ENCODE assay signal across 12 cellular contexts in genomic region chr19:14112809-14113385, GRCh38. TPM values are rescaled to one million over a fixed set of nuclear protein-coding genes. Genes with fewer than 3 reads are reported as not detected.
DNase-seq lines count a peak whose midpoint lies in the region; ATAC-seq and TF ChIP-seq lines count a peak whose summit lies in the region.
"Had no signal": no experiment of that assay in that cellular context is flagged by ENCODE, and none has a peak within 500 bp of the region (broad histone marks: within the 10 kb centered on the region; RNA-seq: fewer than 3 reads in every experiment).

No MANE protein-coding gene starts in this region.

- H3K27me3 ChIP-seq in sigmoid colon: no peaks in the 10 kb centered on the region

- no peak for TF ChIP-seq EP300 in sigmoid colon (IDR thresholded peaks at IDR 0.05)

- 61 to 63% methylated on average over 12 of the region's 12 CpGs for WGBS in sigmoid colon, 2 donors

- TF ChIP-seq POLR2A in sigmoid colon (IDR thresholded peaks at IDR 0.05): no peak

- H3K9me3 ChIP-seq in sigmoid colon: no peaks in the 10 kb centered on the region
- no peaks in the 10 kb centered on the region for H3K9me3 ChIP-seq in mucosa of descending colon

- no peaks in the 10 kb centered on the region for H3K9me3 Mint-ChIP-seq in activated naive CD4-positive, alpha-beta T cell treated with anti-CD3 and anti-CD28 coated beads, Interleukin-2, amount 50 U/mL, for 72 hours
- H3K9me3 Mint-ChIP-seq: activated T-cell treated with anti-CD3 and anti-CD28 coated beads, Interleukin-2, amount 50 U/mL, for 72 hours; stimulated activated naive CD8-positive, alpha-beta T cell treated with anti-CD3 and anti-CD28 coated beads, Interleukin-15, Interleukin-2, amounts not matched to agents 100 ng/mL and 50 ng/mL, for 24 hours had no signal

- no peaks in the 10 kb centered on the region for H3K36me3 ChIP-seq in sigmoid colon
- H3K36me3 ChIP-seq in mucosa of descending colon (ENCODE audit: low read depth): no peaks in the 10 kb centered on the region

- no peak for ATAC-seq in activated naive CD4-positive, alpha-beta T cell treated with anti-CD3 and anti-CD28 coated beads, Interleukin-2, amount 50 U/mL, for 72 hours
- ATAC-seq in mucosa of descending colon (no peak), GM21515 (IDR thresholded peaks at IDR 0.05; ENCODE audit: unreplicated experiment) (no peak)
- ATAC-seq: activated T-cell treated with anti-CD3 and anti-CD28 coated beads, Interleukin-2, amount 50 U/mL, for 72 hours had no signal

- H3K36me3 Mint-ChIP-seq in activated naive CD4-positive, alpha-beta T cell treated with anti-CD3 and anti-CD28 coated beads, Interleukin-2, amount 50 U/mL, for 72 hours: peaks cover 0 to 5% of the 10 kb centered on the region in 2 donors

- peak; percentile 61 for DNase-seq in D341Med (ENCODE audit: low spot score)
- DNase-seq in activated naive CD4-positive, alpha-beta T cell treated with anti-CD3 and anti-CD28 coated beads, Interleukin-2, amount 50 U/mL, for 72 hours (ENCODE audit: low spot score in 2 of 2): no peak
- DNase-seq in hepatic stellate cell (ENCODE audit: low spot score): peak; percentile 63
- peak; percentile 76 for DNase-seq in sigmoid colon
- DNase-seq in mucosa of descending colon: no peak
- no peak for DNase-seq in NCI-H1105 (lab: John Stamatoyannopoulos, UW)
- DNase-seq in posterior vena cava (ENCODE audit: low spot score): no peak
- DNase-seq: activated T-cell treated with anti-CD3 and anti-CD28 coated beads, Interleukin-2, amount 50 U/mL, for 72 hours; DMS153; T-helper 1 cell had no signal

- intact Hi-C loops in sigmoid colon (cut with DNase I): loop anchor here (2.0 kb wide), 1 partner anchor 40 kb away; the partner anchor contains the start of gene MISP3
- intact Hi-C loops in mucosa of descending colon (cut with DNase I, micrococcal nuclease): no loop called here
- intact Hi-C loops in posterior vena cava (cut with DNase I): no loop called here

- H3K27ac Mint-ChIP-seq in activated naive CD4-positive, alpha-beta T cell treated with anti-CD3 and anti-CD28 coated beads, Interleukin-2, amount 50 U/mL, for 72 hours: peak overlapping the region; percentile 51 to 65
- H3K27ac Mint-ChIP-seq: activated T-cell treated with anti-CD3 and anti-CD28 coated beads, Interleukin-2, amount 50 U/mL, for 72 hours; stimulated activated naive CD8-positive, alpha-beta T cell treated with anti-CD3 and anti-CD28 coated beads, Interleukin-15, Interleukin-2, amounts not matched to agents 100 ng/mL and 50 ng/mL, for 24 hours had no signal

- no peak for TF ChIP-seq CTCF in sigmoid colon (IDR thresholded peaks at IDR 0.05)
- no peak for TF ChIP-seq CTCF in mucosa of descending colon (IDR thresholded peaks at IDR 0.05)

- peak overlapping the region in 3 of 4 donors; percentile 13 to 29 (median 21) for H3K4me3 ChIP-seq in sigmoid colon
- H3K4me3 ChIP-seq in mucosa of descending colon: no peak overlapping the region

- H3K27ac ChIP-seq in sigmoid colon: peak overlapping the region; percentile 87 to 100 (median 96)

- H3K4me1 ChIP-seq in sigmoid colon (peaks cover 0 to 86% (median 65%) of the 10 kb centered on the region in 4 donors), mucosa of descending colon (ENCODE audit: low read depth) (peaks cover 35% of the 10 kb centered on the region)

RNA-seq across cellular contexts. Expression of gene PRKACA, which starts 4.7 kb away (rescaled TPM):
- 10 to 100 TPM; 66.3 to 84.5 TPM for total RNA-seq in activated naive CD4-positive, alpha-beta T cell treated with anti-CD3 and anti-CD28 coated beads, Interleukin-2, amount 50 U/mL, for 72 hours
- total RNA-seq in sigmoid colon (10 to 100 TPM; 33.6 to 36.6 (median 35.2) TPM), mucosa of descending colon (100 to 1,000 TPM in 1 of 3 donors, 10 to 100 TPM in 2; 75.4 to 100 (median 89.1) TPM), posterior vena cava (100 to 1,000 TPM; 101 to 103 TPM)
- polyA plus RNA-seq in sigmoid colon: 10 to 100 TPM; 43.2 to 59.1 (median 51.3) TPM

RNA-seq across cellular contexts. Expression of gene SAMD1, which starts 22.3 kb away (rescaled TPM):
- 100 to 1,000 TPM in 1 of 2 donors, 10 to 100 TPM in 1; 39.7 to 101 TPM for total RNA-seq in activated naive CD4-positive, alpha-beta T cell treated with anti-CD3 and anti-CD28 coated beads, Interleukin-2, amount 50 U/mL, for 72 hours
- 10 to 100 TPM in 3 of 4 donors, 1 to 10 TPM in 1; 8.7 to 28.2 (median 11.9) TPM for total RNA-seq in sigmoid colon
- polyA plus RNA-seq in sigmoid colon: 10 to 100 TPM; 15.6 to 40.9 (median 22.4) TPM
- total RNA-seq in mucosa of descending colon: 10 to 100 TPM; 39.8 to 61.8 (median 49.6) TPM
- total RNA-seq in posterior vena cava: 10 to 100 TPM; 22.7 to 23.6 TPM

RNA-seq across cellular contexts. Expression of gene ASF1B, which starts 23.5 kb away (rescaled TPM):
- total RNA-seq in activated naive CD4-positive, alpha-beta T cell treated with anti-CD3 and anti-CD28 coated beads, Interleukin-2, amount 50 U/mL, for 72 hours: 10 to 100 TPM; 68.3 to 76.1 TPM
- 1 to 10 TPM in 3 of 4 donors, not detected in 1; 1.1 to 2.0 (median 1.4) TPM for total RNA-seq in sigmoid colon
- 10 to 100 TPM in 2 of 3 donors, 1 to 10 TPM in 1; 3.6 to 26.9 (median 13.6) TPM for polyA plus RNA-seq in sigmoid colon
- total RNA-seq in mucosa of descending colon: 10 to 100 TPM in 1 of 3 donors, 1 to 10 TPM in 2; 2.4 to 21.7 (median 5.5) TPM
- under 1 TPM; 0.33 to 0.37 TPM for total RNA-seq in posterior vena cava

RNA-seq across cellular contexts. Expression of gene C19orf67, which starts 27.3 kb away (rescaled TPM):
- not detected for total RNA-seq in activated naive CD4-positive, alpha-beta T cell treated with anti-CD3 and anti-CD28 coated beads, Interleukin-2, amount 50 U/mL, for 72 hours
- total RNA-seq in sigmoid colon (not detected), mucosa of descending colon (under 1 TPM in 1 of 3 donors, not detected in 2; 0.27 TPM), posterior vena cava (not detected)
- under 1 TPM in 1 of 3 donors, not detected in 2; 0.06 TPM for polyA plus RNA-seq in sigmoid colon
- total RNA-seq: activated T-cell treated with anti-CD3 and anti-CD28 coated beads, Interleukin-2, amount 50 U/mL, for 72 hours had no signal

RNA-seq across cellular contexts. Expression of gene MISP3, which starts 40.3 kb away (rescaled TPM):
- 1 to 10 TPM; 1.2 to 4.2 TPM for total RNA-seq in activated naive CD4-positive, alpha-beta T cell treated with anti-CD3 and anti-CD28 coated beads, Interleukin-2, amount 50 U/mL, for 72 hours
- total RNA-seq in sigmoid colon (1 to 10 TPM; 1.4 to 3.8 (median 1.7) TPM), mucosa of descending colon (10 to 100 TPM; 13.6 to 34.2 (median 32.9) TPM), posterior vena cava (1 to 10 TPM; 1.0 to 1.4 TPM)
- 10 to 100 TPM; 22.7 to 26.4 (median 25.2) TPM for polyA plus RNA-seq in sigmoid colon

Comparison
In these comparisons a context has a peak if more than half of its experiments do, and no peak if none do; other contexts are left out.
1. DNase-seq: peak in D341Med (single experiment), hepatic stellate cell (single experiment) and sigmoid colon (single experiment); none in activated naive CD4-positive, alpha-beta T cell treated with anti-CD3 and anti-CD28 coated beads, Interleukin-2, amount 50 U/mL, for 72 hours (0 of 2), mucosa of descending colon (0 of 3), NCI-H1105 (single experiment) and posterior vena cava (single experiment).